8 cellular contexts compared by ENCODE assay signal in the genomic region with DNA sequence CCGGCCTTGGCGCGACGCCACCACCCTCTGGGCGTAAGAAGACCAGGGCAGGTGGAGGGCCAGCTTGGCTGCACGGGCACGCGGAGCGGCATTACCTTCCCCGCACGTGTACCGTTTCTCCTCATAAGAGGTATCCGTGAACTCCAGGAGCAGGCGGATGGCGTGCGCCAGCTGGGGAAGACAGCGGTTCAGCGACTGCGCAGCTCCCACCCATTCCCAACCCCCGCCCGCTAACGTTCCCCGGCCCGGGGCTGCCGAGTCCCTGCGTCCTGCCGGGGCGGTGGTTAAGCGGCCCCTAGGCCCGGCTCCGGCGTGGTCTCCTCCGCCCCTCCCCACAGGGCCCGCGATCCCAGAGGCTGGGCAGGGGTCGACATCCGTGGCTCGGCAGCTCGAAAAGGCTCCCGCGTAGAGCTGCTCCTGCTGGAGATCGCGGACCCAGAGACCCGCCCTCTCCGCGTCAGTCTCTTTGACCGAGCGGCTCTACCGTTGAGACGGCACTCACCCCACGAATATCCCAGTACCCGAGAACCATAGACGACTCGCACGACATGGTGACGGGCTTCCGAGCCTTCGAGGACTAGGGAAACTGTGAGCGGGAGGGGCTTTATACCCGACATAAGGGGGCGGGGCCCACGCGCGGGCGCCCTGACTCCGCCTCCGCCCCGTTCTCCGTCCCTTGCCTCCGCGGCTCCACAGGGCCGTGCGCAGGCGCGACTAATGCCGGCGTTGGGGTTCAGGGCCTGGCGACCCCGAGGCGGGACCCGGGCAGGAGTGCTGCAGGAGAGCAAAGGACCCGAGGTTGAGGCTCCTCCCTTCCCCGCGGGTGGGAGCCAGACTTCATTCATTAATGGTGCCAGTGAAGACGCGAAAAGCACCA. TPM values are rescaled to one million over a fixed set of nuclear protein-coding genes. Genes with fewer than 3 reads are reported as not detected.
DNase-seq lines count a peak whose midpoint lies in the region; ATAC-seq and TF ChIP-seq lines count a peak whose summit lies in the region.

No MANE protein-coding gene starts in this region.

- H2BK12ac ChIP-seq in neuronal stem cell (ENCODE audit: low read length) = peak overlapping the region; percentile 76

- H3K9ac ChIP-seq in HUES64 (ENCODE audit: low read depth, low read length) = peak overlapping the region; percentile 45
- peak overlapping the region; percentile 87 for H3K9ac ChIP-seq in neuronal stem cell (ENCODE audit: low read depth, low read length, poor library complexity)

- WGBS in HUES64 = 1% methylated on average over 86 of the region's 86 CpGs
- WGBS in gastroesophageal sphincter (ENCODE audit: low coverage in 1 of 2), 2 donors = 0% methylated on average over 11 of the region's 86 CpGs; no CpG with 5 or more reads in 1 of the 2 donors
- no CpG with 5 or more reads among the region's 86 CpGs for WGBS in neuronal stem cell (ENCODE audit: extremely low coverage in 2 of 2, insufficient read length in 2 of 2, insufficient replicate concordance in 1 of 2), 2 donors

- H2BK120ac ChIP-seq in neuronal stem cell (ENCODE audit: low read depth, low read length) = no peak overlapping the region

- H3K27me3 ChIP-seq in HUES64 (ENCODE audit: insufficient read depth, low read length) (peaks cover 57% of the 10 kb centered on the region), SJCRH30 (no peaks in the 10 kb centered on the region), gastroesophageal sphincter (no peaks in the 10 kb centered on the region), neuronal stem cell (ENCODE audit: control insufficient read depth in 3 of 3, insufficient read depth in 3 of 3, low read depth in 1 of 3, low read length in 3 of 3) (peaks cover 0 to 16% (median 4%) of the 10 kb centered on the region in 3 experiments)

- peak overlapping the region; percentile 75 for H3K23ac ChIP-seq in neuronal stem cell (ENCODE audit: low read depth, low read length, poor library complexity)

- no peak for TF ChIP-seq EP300 in gastroesophageal sphincter (IDR thresholded peaks at IDR 0.05)

- no peak overlapping the region for H4K8ac ChIP-seq in neuronal stem cell (ENCODE audit: low read depth, low read length)

- H4K91ac ChIP-seq in neuronal stem cell (ENCODE audit: low read depth, low read length, poor library complexity) = no peak overlapping the region

- H3K4me1 ChIP-seq in HUES64 (ENCODE audit: insufficient read depth, low read length) (peaks cover 8% of the 10 kb centered on the region), SJCRH30 (no peaks in the 10 kb centered on the region), gastroesophageal sphincter (peaks cover 0 to 22% (median 0%) of the 10 kb centered on the region in 3 donors), neuronal stem cell (ENCODE audit: control insufficient read depth in 2 of 2, insufficient read depth in 1 of 2, low read depth in 1 of 2, low read length in 2 of 2) (peaks cover 4 to 8% of the 10 kb centered on the region in 2 donors)

- peak overlapping the region; percentile 96 for H3K18ac ChIP-seq in neuronal stem cell (ENCODE audit: low read length)

- H3K27ac ChIP-seq in HUES64 (ENCODE audit: low read depth, low read length) = no peak overlapping the region
- H3K27ac ChIP-seq in SJCRH30 = peak overlapping the region; percentile 29; the same call in 1 of the 2 replicates
- peak overlapping the region; percentile 47 to 86 (median 80) for H3K27ac ChIP-seq in gastroesophageal sphincter
- peak overlapping the region; percentile 50 for H3K27ac ChIP-seq in neuronal stem cell (replicated peaks; ENCODE audit: low read length)

- peak overlapping the region; percentile 73 for H3K4me3 ChIP-seq in HUES64 (ENCODE audit: low read length)
- peak overlapping the region; percentile 65 for H3K4me3 ChIP-seq in SJCRH30
- H3K4me3 ChIP-seq in gastroesophageal sphincter = peak overlapping the region; percentile 72 to 87
- H3K4me3 ChIP-seq in neuronal stem cell (ENCODE audit: low read length in 2 of 2) = peak overlapping the region; percentile 76 to 78

- DNase-seq in Ammon's horn (ENCODE audit: low spot score) (peak; percentile 86), SJCRH30 (peak; percentile 65 to 77), neuronal stem cell (ENCODE audit: low spot score) (peak; percentile 84), stromal cell of bone marrow (ENCODE audit: low read depth) (peak; percentile 21)
- DNase-seq in activated naive CD4-positive, alpha-beta T cell treated with Interleukin-2 at 50 U/mL for 16 hours = peak; percentile 83

- H2AFZ ChIP-seq in neuronal stem cell (ENCODE audit: low read length) = peak overlapping the region; percentile 90

- no peak overlapping the region for H3K4ac ChIP-seq in neuronal stem cell (ENCODE audit: low read length)

- H3K14ac ChIP-seq in neuronal stem cell (ENCODE audit: low read length) = no peak overlapping the region

- no peak overlapping the region for H2BK15ac ChIP-seq in neuronal stem cell (ENCODE audit: low read length)

- H3K79me1 ChIP-seq in neuronal stem cell (ENCODE audit: low read depth, low read length) = no peaks in the 10 kb centered on the region

- H3K36me3 ChIP-seq in HUES64 (ENCODE audit: insufficient read depth, low read length) = no peaks in the 10 kb centered on the region
- no peaks in the 10 kb centered on the region for H3K36me3 ChIP-seq in SJCRH30
- H3K36me3 ChIP-seq in gastroesophageal sphincter = peaks cover 0 to 25% of the 10 kb centered on the region in 2 donors
- peaks cover 11 to 23% of the 10 kb centered on the region in 2 donors for H3K36me3 ChIP-seq in neuronal stem cell (replicated peaks in 1 of 2; ENCODE audit: control insufficient read depth in 2 of 2, insufficient read depth in 2 of 2, low read length in 2 of 2)

- peak overlapping the region; percentile 82 for H3K4me2 ChIP-seq in neuronal stem cell (ENCODE audit: insufficient read depth, low read length, poor library complexity, severe bottlenecking)

- TF ChIP-seq CTCF in gastroesophageal sphincter (IDR thresholded peaks at IDR 0.05) = peak in 1 of 4 experiments; percentile 8

- H2AK5ac ChIP-seq in neuronal stem cell (ENCODE audit: low read depth, low read length) = no peak overlapping the region

- H2BK5ac ChIP-seq in neuronal stem cell (ENCODE audit: low read length) = no peak overlapping the region

- H3K9me3 ChIP-seq in HUES64 (ENCODE audit: insufficient read depth, low read depth, low read length) = no peaks in the 10 kb centered on the region
- no peaks in the 10 kb centered on the region for H3K9me3 ChIP-seq in SJCRH30 (replicated peaks)
- H3K9me3 ChIP-seq in gastroesophageal sphincter = no peaks in the 10 kb centered on the region
- peaks cover 0 to 3% of the 10 kb centered on the region in 2 donors for H3K9me3 ChIP-seq in neuronal stem cell (replicated peaks in 1 of 2; ENCODE audit: control insufficient read depth in 2 of 2, insufficient read depth in 1 of 2, low read depth in 1 of 2, low read length in 2 of 2)

- ATAC-seq in GM19438 (IDR thresholded peaks at IDR 0.05; ENCODE audit: low read depth, unreplicated experiment) = peak; percentile 86
- peak; percentile 95 for ATAC-seq in gastroesophageal sphincter

- peak; percentile 74 to 92 for TF ChIP-seq POLR2A in gastroesophageal sphincter (IDR thresholded peaks at IDR 0.05)

RNA-seq across cellular contexts. Expression of gene GSTM3, which starts 0.9 kb away (rescaled TPM):
- 7.2 TPM for polyA plus RNA-seq in HUES64 (2013, experiment 1 of 2)
- 12.5 TPM for polyA plus RNA-seq in HUES64 (2013, experiment 2 of 2)
- 31.4 and 32.1 TPM in 2 replicates for total RNA-seq in SJCRH30 (2014; rRNA removed; shearing (Covaris generic))
- 10 to 100 TPM; 70.1 to 90.9 (median 80.1) TPM for total RNA-seq in gastroesophageal sphincter
- polyA plus RNA-seq in neuronal stem cell (2013, experiment 1 of 2) = 29.3 TPM
- 29.7 TPM for polyA plus RNA-seq in neuronal stem cell (2013, experiment 2 of 2)

RNA-seq across cellular contexts. Expression of gene EPS8L3, which starts 23.7 kb away (rescaled TPM):
- not detected for polyA plus RNA-seq in HUES64 (2013, experiment 1 of 2)
- polyA plus RNA-seq in HUES64 (2013, experiment 2 of 2) = not detected
- total RNA-seq in SJCRH30 (2014; rRNA removed; shearing (Covaris generic)) = not detected in 2 replicates
- under 1 TPM in 1 of 4 donors, not detected in 3; 0.12 TPM for total RNA-seq in gastroesophageal sphincter
- polyA plus RNA-seq in neuronal stem cell (2013, experiment 1 of 2) = not detected
- 0.03 TPM for polyA plus RNA-seq in neuronal stem cell (2013, experiment 2 of 2)

RNA-seq across cellular contexts. Expression of gene GSTM5, which starts 27.9 kb away (rescaled TPM):
- not detected for polyA plus RNA-seq in HUES64 (2013, experiment 1 of 2)
- polyA plus RNA-seq in HUES64 (2013, experiment 2 of 2) = not detected
- 0.02 TPM in 1 of 2 replicates, not detected in the other for total RNA-seq in SJCRH30 (2014; rRNA removed; shearing (Covaris generic))
- total RNA-seq in gastroesophageal sphincter = 1 to 10 TPM; 2.7 to 9.2 (median 6.3) TPM
- polyA plus RNA-seq in neuronal stem cell (2013, experiment 1 of 2) = 0.67 TPM
- 0.72 TPM for polyA plus RNA-seq in neuronal stem cell (2013, experiment 2 of 2)

RNA-seq across cellular contexts. Expression of gene GSTM1, which starts 52.4 kb away (rescaled TPM):
- not detected for polyA plus RNA-seq in HUES64 (2013, experiment 1 of 2)
- not detected for polyA plus RNA-seq in HUES64 (2013, experiment 2 of 2)
- not detected in 2 replicates for total RNA-seq in SJCRH30 (2014; rRNA removed; shearing (Covaris generic))
- 10 to 100 TPM in 1 of 4 donors, not detected in 3; 33.1 TPM for total RNA-seq in gastroesophageal sphincter
- polyA plus RNA-seq in neuronal stem cell (2013, experiment 1 of 2) = 54.3 TPM
- polyA plus RNA-seq in neuronal stem cell (2013, experiment 2 of 2) = 55.1 TPM

Comparison
In these comparisons a context has a peak if more than half of its experiments do, and no peak if none do; other contexts are left out.
1. DNase-seq: peak in every context shown above with its lines; median percentile 86 in Ammon's horn; 84 in neuronal stem cell; 83 in activated naive CD4-positive, alpha-beta T cell treated with Interleukin-2 at 50 U/mL for 16 hours; 71 in SJCRH30; 21 in stromal cell of bone marrow.